Comparison of ENCODE assay signal across 20 cellular contexts in the genomic region with DNA sequence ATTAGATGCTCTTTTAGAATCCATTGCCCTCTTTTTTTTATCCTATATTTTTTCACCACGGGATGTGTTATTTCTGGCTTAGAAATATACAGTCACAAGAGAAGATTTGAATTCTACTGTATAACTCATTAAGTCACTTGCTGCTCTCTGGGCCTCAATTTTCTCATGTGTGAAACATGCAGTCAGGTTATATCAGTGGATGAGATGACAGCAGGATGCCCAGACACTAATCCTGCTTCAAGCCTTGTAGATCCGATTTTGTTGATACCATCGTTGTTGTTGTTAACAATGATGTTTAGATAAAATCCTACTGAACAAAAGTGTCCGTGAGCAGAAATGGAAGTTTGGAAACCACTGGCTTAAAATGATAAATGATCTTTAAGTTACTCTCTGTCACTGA.
DNase-seq lines count a peak whose midpoint lies in the region; ATAC-seq and TF ChIP-seq lines count a peak whose summit lies in the region.
"Had no signal": no experiment of that assay in that cellular context is flagged by ENCODE, and none has a peak within 500 bp of the region (broad histone marks: within the 10 kb centered on the region; RNA-seq: fewer than 3 reads in every experiment).

No MANE protein-coding gene starts in this region.

- H3K27ac ChIP-seq in ovary, result no peak overlapping the region
- no peak overlapping the region for H3K27ac ChIP-seq in right lobe of liver
- H3K27ac ChIP-seq: BLaER1 had no signal

- H3K4me1 ChIP-seq in ovary (ENCODE audit: insufficient read depth) (no peaks in the 10 kb centered on the region), right lobe of liver (no peaks in the 10 kb centered on the region)
- H3K4me1 ChIP-seq: BLaER1 had no signal

- no peak overlapping the region for H3K4me3 Mint-ChIP-seq in nephron
- no peak overlapping the region for H3K4me3 Mint-ChIP-seq in natural killer cell
- H3K4me3 Mint-ChIP-seq: CD14-positive monocyte; CD4-positive, alpha-beta memory T cell; HFFc6 had no signal

- H3K4me3 ChIP-seq in ovary, result no peak overlapping the region
- H3K4me3 ChIP-seq in right lobe of liver, result no peak overlapping the region
- H3K4me3 ChIP-seq: BLaER1, GM12878 had no signal

- intact Hi-C loops in natural killer cell (cut with micrococcal nuclease), result no loop called here
- intact Hi-C loops in ovary (cut with DNase I), result no loop called here
- intact Hi-C loops in right lobe of liver (cut with DNase I), result no loop called here

- H3K9me3 ChIP-seq in ovary (no peaks in the 10 kb centered on the region), right lobe of liver (no peaks in the 10 kb centered on the region)

- WGBS in ovary, 3 donors, result 60 to 79% (median 60%) methylated on average over 4 of the region's 4 CpGs
- 41% methylated on average over 4 of the region's 4 CpGs for WGBS in right lobe of liver (ENCODE audit: insufficient coverage, low coverage, low lambda C conversion rate, missing lambda C conversion rate)

- peaks cover 36% of the 10 kb centered on the region for H3K4me1 Mint-ChIP-seq in nephron
- no peaks in the 10 kb centered on the region for H3K4me1 Mint-ChIP-seq in natural killer cell
- H3K4me1 Mint-ChIP-seq: CD14-positive monocyte; CD4-positive, alpha-beta memory T cell had no signal

- H3K36me3 Mint-ChIP-seq in nephron (ENCODE audit: low read depth), result peaks cover 4% of the 10 kb centered on the region
- no peaks in the 10 kb centered on the region for H3K36me3 Mint-ChIP-seq in natural killer cell
- H3K36me3 Mint-ChIP-seq: CD14-positive monocyte; CD4-positive, alpha-beta memory T cell had no signal

- TF ChIP-seq POLR2A in ovary (IDR thresholded peaks at IDR 0.05), result no peak
- no peak for TF ChIP-seq POLR2A in right lobe of liver (IDR thresholded peaks at IDR 0.05)

- TF ChIP-seq CTCF in nephron (IDR thresholded peaks at IDR 0.05; ENCODE audit: unreplicated experiment in 3 of 3) (no peak), natural killer cell (IDR thresholded peaks at IDR 0.05) (no peak), ovary (IDR thresholded peaks at IDR 0.05) (no peak), right lobe of liver (IDR thresholded peaks at IDR 0.05) (no peak)

- TF ChIP-seq EP300 in ovary (IDR thresholded peaks at IDR 0.05), result no peak

- H3K27me3 ChIP-seq in ovary (no peaks in the 10 kb centered on the region), right lobe of liver (no peaks in the 10 kb centered on the region)
- H3K27me3 ChIP-seq: BLaER1 had no signal

- no peaks in the 10 kb centered on the region for H3K36me3 ChIP-seq in ovary
- H3K36me3 ChIP-seq in right lobe of liver, result no peaks in the 10 kb centered on the region
- H3K36me3 ChIP-seq: BLaER1 had no signal

- H3K9me3 Mint-ChIP-seq in nephron (peaks cover 17% of the 10 kb centered on the region), natural killer cell (no peaks in the 10 kb centered on the region)

- H3K27me3 Mint-ChIP-seq in nephron (ENCODE audit: low read depth) (no peaks in the 10 kb centered on the region), natural killer cell (ENCODE audit: low read depth in 2 of 2) (peaks cover 3 to 8% of the 10 kb centered on the region in 2 donors)
- H3K27me3 Mint-ChIP-seq: CD4-positive, alpha-beta memory T cell had no signal

- DNase-seq in D341Med (ENCODE audit: low spot score) (peak; percentile 41), SK-N-DZ (ENCODE audit: low spot score) (peak; percentile 1), natural killer cell (no peak), ovary (no peak), right lobe of liver (no peak)
- DNase-seq in stimulated activated CD4-positive, alpha-beta T cell treated with anti-CD3 and anti-CD28 coated beads, Interleukin-4, amount 100 ng/mL, for 1 hour, result no peak
- DNase-seq: 8988T; Calu3; CD4-positive, alpha-beta memory T cell; DMS 273 treated with DMSO at 0.1 percent for 48 hours; DND-41; EL; GOT3; H7; HFFc6 had no signal

- H3K27ac Mint-ChIP-seq in nephron, result peak overlapping the region in 2 of 3 experiments; percentile 4 to 14
- no peak overlapping the region for H3K27ac Mint-ChIP-seq in natural killer cell
- H3K27ac Mint-ChIP-seq: CD14-positive monocyte; CD4-positive, alpha-beta memory T cell; HFFc6 had no signal

- ATAC-seq in natural killer cell (no peak), right lobe of liver (no peak)
- ATAC-seq: GM12878, HCT116 had no signal

Comparison
In these comparisons a context has a peak if more than half of its experiments do, and no peak if none do; other contexts are left out.
1. DNase-seq: peak in D341Med (single experiment) and SK-N-DZ (single experiment); none in natural killer cell (single experiment), ovary (0 of 5), stimulated activated CD4-positive, alpha-beta T cell treated with anti-CD3 and anti-CD28 coated beads, Interleukin-4, amount 100 ng/mL, for 1 hour (single experiment) and right lobe of liver (0 of 3).
2. H3K27ac Mint-ChIP-seq: peak in nephron (2 of 3); none in natural killer cell (0 of 2).